In the genomic region with DNA sequence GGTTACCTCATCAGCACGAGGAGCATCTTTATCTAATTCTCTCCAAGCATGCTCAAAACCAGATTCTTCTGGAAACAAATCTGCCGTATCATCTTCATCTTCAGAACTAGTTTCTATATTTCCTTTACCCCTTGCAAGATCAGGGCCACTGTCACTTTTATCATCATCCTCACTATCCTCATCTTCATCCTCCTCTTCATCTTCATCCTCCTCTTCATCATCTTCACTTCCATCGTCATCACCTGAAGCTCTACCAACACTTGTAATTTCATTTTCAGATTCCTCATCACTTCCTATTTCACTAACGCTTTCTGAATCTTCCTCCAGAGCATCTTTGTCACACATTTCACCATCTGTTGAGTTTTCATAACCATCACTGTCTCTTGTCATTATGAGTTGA, we compare ENCODE assay signal across 18 cellular contexts.
"Had no signal": no experiment of that assay in that cellular context is flagged by ENCODE, and none has a peak within 500 bp of the region (broad histone marks: within the 10 kb centered on the region; RNA-seq: fewer than 3 reads in every experiment).

No MANE protein-coding gene starts in this region.

- H3K4me1 Mint-ChIP-seq: WTC11 had no signal

- ATAC-seq: esophagus mucosa; naive thymus-derived CD4-positive, alpha-beta T cell; psoas muscle; right cardiac atrium; stimulated activated effector memory CD8-positive, alpha-beta T cell treated with anti-CD3 and anti-CD28 coated beads, Interleukin-12 subunit alpha, Interleukin-12 subunit beta, amount 100 ng/mL, for 72 hours; WTC11 had no signal

- DNase-seq: activated effector memory CD4-positive, alpha-beta T cell treated with Interleukin-2 at 50 U/mL for 16 hours; activated T-cell treated with anti-CD3 and anti-CD28 coated beads for 4 hours; adrenal gland; effector CD4-positive, alpha-beta T cell; mesendoderm; naive thymus-derived CD4-positive, alpha-beta T cell; ovary; psoas muscle; right cardiac atrium; SK-N-SH; stimulated activated CD4-positive, alpha-beta T cell treated with anti-CD3 and anti-CD28 coated beads, Interleukin-4, amount 100 ng/mL, for 1 hour; thyroid gland had no signal

- FAIRE-seq: astrocyte, bronchial epithelial cell had no signal

- H3K9me3 Mint-ChIP-seq: activated naive CD4-positive, alpha-beta T cell treated with anti-CD3 and anti-CD28 coated beads, Interleukin-2, amount 50 U/mL, for 24 hours; naive thymus-derived CD4-positive, alpha-beta T cell; stimulated activated effector memory CD8-positive, alpha-beta T cell treated with anti-CD3 and anti-CD28 coated beads, Interleukin-12 subunit alpha, Interleukin-12 subunit beta, amount 100 ng/mL, for 72 hours; WTC11 had no signal

- H3K27me3 Mint-ChIP-seq: activated naive CD4-positive, alpha-beta T cell treated with anti-CD3 and anti-CD28 coated beads, Interleukin-2, amount 50 U/mL, for 24 hours; naive thymus-derived CD4-positive, alpha-beta T cell had no signal

- H3K27ac Mint-ChIP-seq: activated naive CD4-positive, alpha-beta T cell treated with anti-CD3 and anti-CD28 coated beads, Interleukin-2, amount 50 U/mL, for 24 hours; WTC11 had no signal

- H3K4me3 Mint-ChIP-seq: activated naive CD4-positive, alpha-beta T cell treated with anti-CD3 and anti-CD28 coated beads, Interleukin-2, amount 50 U/mL, for 24 hours; naive thymus-derived CD4-positive, alpha-beta T cell; stimulated activated effector memory CD8-positive, alpha-beta T cell treated with anti-CD3 and anti-CD28 coated beads, Interleukin-12 subunit alpha, Interleukin-12 subunit beta, amount 100 ng/mL, for 72 hours; WTC11 had no signal
